Comparison of ENCODE assay signal across 19 cellular contexts in genomic region chr12:65660096-65660495, GRCh38.
"Had no signal": no experiment of that assay in that cellular context is flagged by ENCODE, and none has a peak within 500 bp of the region (broad histone marks: within the 10 kb centered on the region; RNA-seq: fewer than 3 reads in every experiment).

No MANE protein-coding gene starts in this region.

- DNase-seq: Kasumi-1, MM.1S, NCI-H1092 treated with DMSO at 0.1 percent for 48 hours, NCI-H1436, NCI-H187, NCI-H2029, NCI-H2081 treated with DMSO at 0.1 percent for 48 hours, NCI-H2171, NCI-H226, NCI-H446, NCI-H510A, NCI-H524 treated with DMSO at 0.1 percent for 48 hours, NCI-H69, NCI-H774, RPMI8226, SHP77, SK-N-SH had no signal

- H3K9ac ChIP-seq: KMS-11, SK-N-SH had no signal

- H3K4me2 ChIP-seq: KMS-11, SK-N-SH had no signal

- H3K9me2 ChIP-seq: SK-N-SH had no signal

- H3K27ac ChIP-seq: KMS-11 had no signal

- H3K9me3 ChIP-seq: SK-N-SH had no signal

- ATAC-seq: HepG2 had no signal
